ENCODE assay signal across 21 cellular contexts in the genomic region with DNA sequence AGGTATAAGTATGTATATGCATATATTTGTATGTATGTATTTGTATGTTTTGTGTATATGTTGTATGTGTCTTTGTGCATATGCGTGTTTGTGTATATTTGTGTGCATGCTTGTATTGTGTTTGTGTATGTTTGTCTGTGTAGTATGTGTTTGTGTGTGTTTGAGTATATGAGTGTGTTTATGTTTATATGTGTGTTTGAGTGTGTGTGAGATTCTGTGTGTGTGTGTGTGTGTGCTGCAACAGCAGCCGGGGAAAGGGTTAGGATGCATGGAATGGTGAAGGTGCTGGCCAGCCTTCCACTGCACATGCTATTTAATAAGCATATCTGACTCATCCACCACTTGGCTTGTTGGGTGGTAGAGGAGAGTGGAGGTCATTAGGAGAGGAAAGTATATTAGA. TPM values are rescaled to one million over a fixed set of nuclear protein-coding genes. Genes with fewer than 3 reads are reported as not detected.
DNase-seq lines count a peak whose midpoint lies in the region; ATAC-seq, FAIRE-seq and TF ChIP-seq lines count a peak whose summit lies in the region.
"Had no signal": no experiment of that assay in that cellular context is flagged by ENCODE, and none has a peak within 500 bp of the region (broad histone marks: within the 10 kb centered on the region; RNA-seq: fewer than 3 reads in every experiment).

No MANE protein-coding gene starts in this region.

- POLR2A ChIA-PET in HCT116 (lab: Charles Lee) (no interaction called here), HepG2 (lab: Yijun Ruan, JAX) (interaction anchor here (1.3 to 3.8 kb wide), 3 partner anchors 21 to 94 kb away, joined by 4 to 34 read pairs (median 16); no protein-coding TSS in a partner anchor)

- peaks cover 6% of the 10 kb centered on the region for H3K4me1 Mint-ChIP-seq in stimulated activated memory B cell treated with anti-CD40 and anti-IgM and Interleukin-4, amounts not matched to agents 10 μg/mL and 1 μg/mL and 100 μg/mL, for 72 hours

- no peaks in the 10 kb centered on the region for H3K9me3 ChIP-seq in HCT116 (ENCODE audit: control insufficient read depth in 1 of 2, insufficient read depth in 1 of 2, low read depth in 1 of 2, low read length in 2 of 2)
- H3K9me3 ChIP-seq in HepG2 (ENCODE audit: low read length): no peaks in the 10 kb centered on the region
- H3K9me3 ChIP-seq: esophagus squamous epithelium, mucosa of descending colon, SJCRH30, tibial artery had no signal

- intact Hi-C loops in HCT116 (cut with micrococcal nuclease) (loop anchor here (10.0 kb wide), 1 partner anchor 390 kb away; no protein-coding TSS in a partner anchor), HepG2 (cut with micrococcal nuclease; ENCODE audit: unreplicated experiment) (loop anchor here (10.0 kb wide), 4 partner anchors 120 to 360 kb away; no protein-coding TSS in a partner anchor)

- H2AFZ ChIP-seq in HCT116 (ENCODE audit: low read depth, low read length, poor library complexity, severe bottlenecking) (no peak overlapping the region), HepG2 (ENCODE audit: low read length) (peak overlapping the region; percentile 6)

- H3K27ac ChIP-seq in HCT116 (ENCODE audit: low read depth, low read length) (no peak overlapping the region), HepG2 (ENCODE audit: extremely low read length, insufficient read depth, low read length) (no peak overlapping the region)
- H3K27ac ChIP-seq: brain microvascular endothelial cell, esophagus squamous epithelium, KMS-11, SJCRH30, skin epidermis, tibial artery had no signal

- H4K20me1 ChIP-seq in HCT116 (ENCODE audit: insufficient read depth): no peaks in the 10 kb centered on the region
- no peaks in the 10 kb centered on the region for H4K20me1 ChIP-seq in HepG2 (ENCODE audit: insufficient read depth, low read length)

- BruUV-seq in HCT116 (replicated peaks; lab: Mats Ljungman, UMichigan) (no TSS peak), HepG2 (replicated peaks; lab: Mats Ljungman, UMichigan) (no TSS peak)

- in situ Hi-C loops in Caki2 (cut with HindIII; ENCODE audit: low pct_unique_long_range_greater_than_20kb, low sequenced_read_pairs) (no loop called here), astrocyte of the spinal cord (cut with HindIII; ENCODE audit: low sequenced_read_pairs) (no loop called here), HepG2 (cut with HindIII; ENCODE audit: extremely low pct_ligation_motif_present, low pct_unique_long_range_greater_than_20kb) (loop anchor here (10.0 kb wide), 1 partner anchor 490 kb away; a partner anchor contains a TSS)

- TF ChIP-seq POLR2A in HCT116 (IDR thresholded peaks at IDR 0.05; ENCODE audit: borderline replicate concordance, extremely low read depth, insufficient read depth, insufficient read length) (no peak), HepG2 (IDR thresholded peaks at IDR 0.05; ENCODE audit: insufficient read depth in 1 of 2, low read depth in 2 of 2, low read length in 2 of 2) (no peak)

- WGBS in HepG2 (ENCODE audit: low lambda C conversion rate): 98% methylated on average over 2 of the region's 2 CpGs

- ATAC-seq in HCT116 (no peak), HepG2 (no peak)
- no peak for ATAC-seq in stimulated activated memory B cell treated with anti-CD40 and anti-IgM and Interleukin-4, amounts not matched to agents 10 μg/mL and 1 μg/mL and 100 μg/mL, for 72 hours
- ATAC-seq: GM12878, mucosa of descending colon had no signal

- RAD21 ChIA-PET in HCT116 (lab: Charles Lee; ENCODE audit: low non-redundant PET in 1 of 2, low total read pairs in 2 of 2, uncharacterized antibody in 2 of 2, unreplicated experiment in 2 of 2): interaction anchor here in 1 of 2 experiments (0.6 kb wide), 1 partner anchor 35 kb away, joined by 4 read pairs; no protein-coding TSS in a partner anchor

- H3K4me1 ChIP-seq in HCT116 (ENCODE audit: control insufficient read depth in 1 of 2, insufficient read depth in 2 of 2, low read length in 2 of 2): peaks cover 51 to 69% of the 10 kb centered on the region in 2 experiments
- H3K4me1 ChIP-seq in HepG2 (ENCODE audit: insufficient read depth, low read length): peaks cover 92% of the 10 kb centered on the region

- H3K4me3 ChIP-seq in HCT116 (replicated peaks in 1 of 2; ENCODE audit: low read depth in 1 of 2, low read length in 2 of 2): no peak overlapping the region
- no peak overlapping the region for H3K4me3 ChIP-seq in astrocyte of the spinal cord (ENCODE audit: low read depth, low read length)
- H3K4me3 ChIP-seq in HepG2 (replicated peaks in 1 of 3; ENCODE audit: insufficient read depth in 1 of 3, low read depth in 2 of 3, low read length in 3 of 3): no peak overlapping the region
- H3K4me3 ChIP-seq: esophagus squamous epithelium, GM12878, mucosa of descending colon, SJCRH30, skin epidermis, tibial artery had no signal

- FAIRE-seq in HepG2 (lab: Jason Lieb, UNC): no peak
- FAIRE-seq: GM12878 had no signal

- no peaks in the 10 kb centered on the region for H3K9me2 ChIP-seq in HCT116 (ENCODE audit: insufficient read depth)

- H3K9me3 Mint-ChIP-seq in stimulated activated memory B cell treated with anti-CD40 and anti-IgM and Interleukin-4, amounts not matched to agents 10 μg/mL and 1 μg/mL and 100 μg/mL, for 72 hours: no peaks in the 10 kb centered on the region
- H3K9me3 Mint-ChIP-seq: activated CD4-positive, alpha-beta T cell treated with anti-CD3 and anti-CD28 coated beads, Interleukin-2, amount 10 ng/mL, durations not matched to agents 24 days and 14 days; activated naive CD4-positive, alpha-beta T cell treated with anti-CD3 and anti-CD28 coated beads for 36 hours had no signal

- peak overlapping the region; percentile 24; the same call in 1 of the 2 replicates for H3K4me2 ChIP-seq in HCT116 (ENCODE audit: low read length)
- no peak overlapping the region for H3K4me2 ChIP-seq in HepG2 (ENCODE audit: low read depth, low read length)
- H3K4me2 ChIP-seq: KMS-11 had no signal

- DNase-seq in Caki2 (ENCODE audit: low read depth) (peak; percentile 39), HCT116 (ENCODE audit: low read depth, low spot score) (no peak), astrocyte of the spinal cord (ENCODE audit: low read depth, low spot score) (peak; percentile 31), HepG2 (ENCODE audit: low spot score) (no peak), COLO668 (lab: John Stamatoyannopoulos, UW; ENCODE audit: unreplicated experiment) (no peak), activated gamma-delta T cell (lab: John Stamatoyannopoulos, UW) (no peak)
- DNase-seq in activated naive CD4-positive, alpha-beta T cell treated with anti-CD3 and anti-CD28 coated beads, Interleukin-2, amount 50 U/mL, for 16 hours: no peak
- DNase-seq: activated CD4-positive, alpha-beta T cell treated with anti-CD3 and anti-CD28 coated beads, Interleukin-2, amount 10 ng/mL, durations not matched to agents 24 days and 14 days; activated naive CD4-positive, alpha-beta T cell treated with anti-CD3 and anti-CD28 coated beads for 36 hours; brain microvascular endothelial cell; C1 segment of cervical spinal cord; esophagus squamous epithelium; mucosa of descending colon; NCI-H1417; occipital lobe; tibial artery had no signal

- no peak for TF ChIP-seq CTCF in HCT116 (IDR thresholded peaks at IDR 0.05 in 2 of 3, conservative IDR thresholded peaks at IDR 0.05 in 1 of 3; ENCODE audit: borderline replicate concordance in 1 of 3, insufficient read depth in 1 of 3, low read depth in 2 of 3, low read length in 2 of 3)
- no peak for TF ChIP-seq CTCF in astrocyte of the spinal cord (IDR thresholded peaks at IDR 0.05; ENCODE audit: low read depth, low read length)
- TF ChIP-seq CTCF in HepG2 (CRISPR knock-in tag; IDR thresholded peaks at IDR 0.05): no peak

- no peak overlapping the region for H3K9ac ChIP-seq in HCT116 (ENCODE audit: low read length)
- H3K9ac ChIP-seq in HepG2 (ENCODE audit: insufficient read depth, low read depth, low read length): no peak overlapping the region
- H3K9ac ChIP-seq: KMS-11 had no signal

- H3K79me2 ChIP-seq in HCT116 (ENCODE audit: insufficient read depth, low read length): no peaks in the 10 kb centered on the region
- no peaks in the 10 kb centered on the region for H3K79me2 ChIP-seq in HepG2 (ENCODE audit: insufficient read depth, low read length)

- H3K27me3 ChIP-seq in HCT116 (ENCODE audit: insufficient read depth, low read length) (no peaks in the 10 kb centered on the region), HepG2 (ENCODE audit: control insufficient read depth in 1 of 2, insufficient read depth in 2 of 2, low read length in 2 of 2) (no peaks in the 10 kb centered on the region)
- H3K27me3 ChIP-seq: esophagus squamous epithelium, SJCRH30, tibial artery had no signal

- H3K27ac Mint-ChIP-seq in stimulated activated memory B cell treated with anti-CD40 and anti-IgM and Interleukin-4, amounts not matched to agents 10 μg/mL and 1 μg/mL and 100 μg/mL, for 72 hours: no peak overlapping the region
- H3K27ac Mint-ChIP-seq: activated CD4-positive, alpha-beta T cell treated with anti-CD3 and anti-CD28 coated beads, Interleukin-2, amount 10 ng/mL, durations not matched to agents 24 days and 14 days; activated naive CD4-positive, alpha-beta T cell treated with anti-CD3 and anti-CD28 coated beads for 36 hours had no signal

- peaks cover 12% of the 10 kb centered on the region for H3K27me3 Mint-ChIP-seq in stimulated activated memory B cell treated with anti-CD40 and anti-IgM and Interleukin-4, amounts not matched to agents 10 μg/mL and 1 μg/mL and 100 μg/mL, for 72 hours

- CTCF ChIA-PET in HCT116 (lab: Charles Lee) (interaction anchor here (1.4 kb wide), 1 partner anchor 532 kb away, joined by 5 read pairs; no protein-coding TSS in a partner anchor), HepG2 (lab: Yijun Ruan, JAX; ENCODE audit: low intra/inter-chr PET ratio, low total read pairs) (no interaction called here)

- H3K36me3 Mint-ChIP-seq in stimulated activated memory B cell treated with anti-CD40 and anti-IgM and Interleukin-4, amounts not matched to agents 10 μg/mL and 1 μg/mL and 100 μg/mL, for 72 hours: no peaks in the 10 kb centered on the region

- H3K4me3 Mint-ChIP-seq in stimulated activated memory B cell treated with anti-CD40 and anti-IgM and Interleukin-4, amounts not matched to agents 10 μg/mL and 1 μg/mL and 100 μg/mL, for 72 hours: no peak overlapping the region
- H3K4me3 Mint-ChIP-seq: activated CD4-positive, alpha-beta T cell treated with anti-CD3 and anti-CD28 coated beads, Interleukin-2, amount 10 ng/mL, durations not matched to agents 24 days and 14 days; activated naive CD4-positive, alpha-beta T cell treated with anti-CD3 and anti-CD28 coated beads for 36 hours had no signal

- H3K36me3 ChIP-seq in HCT116 (ENCODE audit: control insufficient read depth in 1 of 2, insufficient read depth in 2 of 2, low read length in 2 of 2) (no peaks in the 10 kb centered on the region), HepG2 (replicated peaks in 1 of 2; ENCODE audit: control insufficient read depth in 1 of 2, insufficient read depth in 2 of 2, low read length in 2 of 2) (no peaks in the 10 kb centered on the region)
- H3K36me3 ChIP-seq: brain microvascular endothelial cell, esophagus squamous epithelium, SJCRH30, tibial artery had no signal

- TF ChIP-seq EP300 in HepG2 (IDR thresholded peaks at IDR 0.05; ENCODE audit: low read depth in 2 of 2, low read length in 2 of 2) (no peak), HepG2 (CRISPR knock-in tag; IDR thresholded peaks at IDR 0.05; ENCODE audit: borderline replicate concordance) (no peak)

- TF ChIP-seq RAD21 in HCT116 (IDR thresholded peaks at IDR 0.05; ENCODE audit: low read depth): no peak
- TF ChIP-seq RAD21 in HepG2 (CRISPR knock-in tag; IDR thresholded peaks at IDR 0.05): no peak

RNA-seq across cellular contexts. Expression of a gene that starts 46.6 kb away (rescaled TPM):
- 53.7 and 65.1 TPM in 2 replicates for total RNA-seq in Caki2 (2014; rRNA removed; shearing (Covaris generic); ENCODE audit: low replicate concordance)
- total RNA-seq in HCT116 (2021; ENCODE audit: unreplicated experiment) (101 TPM), HepG2 (2016; rRNA removed; fragmentation: Illumina TruSeq; extraction: Trizol) (76.6 and 80.1 TPM in 2 replicates)
- polyA plus RNA-seq in HCT116 (2012): 46.0 and 57.7 TPM in 2 replicates
- total RNA-seq in HepG2 (2016; cell fraction: cytosol; rRNA removed; fragmentation: Illumina TruSeq; extraction: Trizol; ENCODE audit: low read depth): 135 and 139 TPM in 2 replicates
- 71.2 and 81.9 TPM in 2 replicates for total RNA-seq in HepG2 (2016; cell fraction: insoluble cytoplasmic fraction; rRNA removed; fragmentation: Illumina TruSeq; extraction: Trizol)
- 213 and 217 TPM in 2 replicates for total RNA-seq in HepG2 (2016; cell fraction: membrane; rRNA removed; fragmentation: Illumina TruSeq; extraction: Trizol)
- total RNA-seq in HepG2 (2016; cell fraction: nucleus; rRNA removed; fragmentation: Illumina TruSeq; extraction: Trizol): 41.7 and 48.3 TPM in 2 replicates
- 41.6 and 56.0 TPM in 2 replicates for polyA plus RNA-seq in HepG2 (2011; rRNA removed)
- 53.2 and 57.4 TPM in 2 replicates for polyA plus RNA-seq in HepG2 (2011; cell fraction: cytosol; rRNA removed)
- polyA plus RNA-seq in HepG2 (2011; cell fraction: nucleus; rRNA removed): 15.9 and 18.4 TPM in 2 replicates
- polyA plus RNA-seq in HepG2 (2012): 71.3 and 87.6 TPM in 2 replicates
- 296 and 305 TPM in 2 replicates for polyA plus RNA-seq in HepG2 (2016; cell fraction: cytosol; fragmentation: Illumina TruSeq; extraction: Trizol; ENCODE audit: low read depth)
- 113 and 114 TPM in 2 replicates for polyA plus RNA-seq in HepG2 (2016; cell fraction: insoluble cytoplasmic fraction; fragmentation: Illumina TruSeq; extraction: Trizol; ENCODE audit: low read depth)
- polyA plus RNA-seq in HepG2 (2016; cell fraction: membrane; fragmentation: Illumina TruSeq; extraction: Trizol; ENCODE audit: low read depth): 280 and 289 TPM in 2 replicates
- polyA plus RNA-seq in HepG2 (2016; cell fraction: nucleus; fragmentation: Illumina TruSeq; extraction: Trizol; ENCODE audit: insufficient read depth, low read depth): 77.5 and 84.8 TPM in 2 replicates
- 3.1 and 9.3 TPM in 2 replicates for polyA minus RNA-seq in HepG2 (2011; rRNA and poly(A)+ RNA removed; ENCODE audit: low replicate concordance)
- 17.1 and 18.2 TPM in 2 replicates for polyA minus RNA-seq in HepG2 (2011; cell fraction: cytosol; rRNA and poly(A)+ RNA removed)
- polyA minus RNA-seq in HepG2 (2011; cell fraction: nucleus; rRNA and poly(A)+ RNA removed): 41.3 and 46.1 TPM in 2 replicates

Comparison
In these comparisons a context has a peak if more than half of its experiments do, and no peak if none do; other contexts are left out.
1. DNase-seq: peak in Caki2 (single experiment) and astrocyte of the spinal cord (single experiment); none in HCT116 (single experiment), HepG2 (single experiment), COLO668 (single experiment), activated naive CD4-positive, alpha-beta T cell treated with anti-CD3 and anti-CD28 coated beads, Interleukin-2, amount 50 U/mL, for 16 hours (single experiment) and activated gamma-delta T cell (single experiment).